ENCODE assay signal across 12 cellular contexts in genomic region chr18:55102508-55102907, GRCh38.
"Had no signal": no experiment of that assay in that cellular context is flagged by ENCODE, and none has a peak within 500 bp of the region (broad histone marks: within the 10 kb centered on the region; RNA-seq: fewer than 3 reads in every experiment).

No MANE protein-coding gene starts in this region.

- H3K27me3 Mint-ChIP-seq: activated CD4-positive, alpha-beta T cell treated with anti-CD3 and anti-CD28 coated beads, Interleukin-2, amount 10 ng/mL, durations not matched to agents 7 days and 5 days had no signal

- H3K36me3 Mint-ChIP-seq: naive B cell had no signal

- H3K4me3 Mint-ChIP-seq: activated CD4-positive, alpha-beta T cell treated with anti-CD3 and anti-CD28 coated beads, Interleukin-2, amount 10 ng/mL, durations not matched to agents 7 days and 5 days; activated naive CD4-positive, alpha-beta T cell treated with anti-CD3 and anti-CD28 coated beads for 36 hours; naive B cell had no signal

- H3K27me3 ChIP-seq: colonic mucosa, gastroesophageal sphincter, stomach had no signal

- H3K9me3 ChIP-seq: colonic mucosa, gastroesophageal sphincter, stomach, thoracic aorta had no signal

- DNase-seq: activated CD4-positive, alpha-beta T cell treated with anti-CD3 and anti-CD28 coated beads, Interleukin-2, amount 10 ng/mL, durations not matched to agents 7 days and 5 days; activated CD4-positive, CD25-positive, alpha-beta regulatory T cell; activated CD8-positive, alpha-beta memory T cell treated with anti-CD3 and anti-CD28 coated beads for 24 hours; activated naive CD4-positive, alpha-beta T cell treated with anti-CD3 and anti-CD28 coated beads for 36 hours; colonic mucosa; effector CD8-positive, alpha-beta T cell; left ventricle myocardium superior; naive B cell; stimulated activated CD4-positive, alpha-beta T cell treated with anti-CD3 and anti-CD28 coated beads, Interleukin-4, amount 100 ng/mL, for 4 hours; stomach had no signal

- H3K4me1 Mint-ChIP-seq: activated CD4-positive, alpha-beta T cell treated with anti-CD3 and anti-CD28 coated beads, Interleukin-2, amount 10 ng/mL, durations not matched to agents 7 days and 5 days had no signal

- ATAC-seq: left ventricle myocardium superior had no signal

- H3K9me3 Mint-ChIP-seq: activated CD4-positive, alpha-beta T cell treated with anti-CD3 and anti-CD28 coated beads, Interleukin-2, amount 10 ng/mL, durations not matched to agents 7 days and 5 days; activated naive CD4-positive, alpha-beta T cell treated with anti-CD3 and anti-CD28 coated beads for 36 hours had no signal

- H3K27ac ChIP-seq: colonic mucosa, gastroesophageal sphincter, stomach, thoracic aorta had no signal

- H3K4me1 ChIP-seq: colonic mucosa, gastroesophageal sphincter, stomach had no signal

- H3K27ac Mint-ChIP-seq: activated CD4-positive, alpha-beta T cell treated with anti-CD3 and anti-CD28 coated beads, Interleukin-2, amount 10 ng/mL, durations not matched to agents 7 days and 5 days; activated naive CD4-positive, alpha-beta T cell treated with anti-CD3 and anti-CD28 coated beads for 36 hours had no signal

- H3K36me3 ChIP-seq: colonic mucosa, gastroesophageal sphincter, stomach, thoracic aorta had no signal

- H3K4me3 ChIP-seq: colonic mucosa, gastroesophageal sphincter, stomach, thoracic aorta had no signal
